ENCODE assay signal across 19 cellular contexts in genomic region chr13:42277618-42278276, GRCh38. TPM values are rescaled to one million over a fixed set of nuclear protein-coding genes. Genes with fewer than 3 reads are reported as not detected.
DNase-seq lines count a peak whose midpoint lies in the region; ATAC-seq, FAIRE-seq and TF ChIP-seq lines count a peak whose summit lies in the region.
"Had no signal": no experiment of that assay in that cellular context is flagged by ENCODE, and none has a peak within 500 bp of the region (broad histone marks: within the 10 kb centered on the region; RNA-seq: fewer than 3 reads in every experiment).

No MANE protein-coding gene starts in this region.

- H2AFZ ChIP-seq in GM12878 (ENCODE audit: control insufficient read depth, low read depth, low read length), result no peak overlapping the region
- no peak overlapping the region for H2AFZ ChIP-seq in trophoblast cell (ENCODE audit: insufficient read depth, low read length, poor library complexity)

- H4K20me1 ChIP-seq in GM12878 (ENCODE audit: control insufficient read depth, insufficient read depth), result no peaks in the 10 kb centered on the region

- H3K9ac ChIP-seq in GM12878 (ENCODE audit: control insufficient read depth, insufficient read depth, low read length) (no peak overlapping the region; the same call in 1 of the 2 replicates), trophoblast cell (ENCODE audit: low read length) (no peak overlapping the region)

- TF ChIP-seq RAD21 in GM12878 (IDR thresholded peaks at IDR 0.05; ENCODE audit: insufficient read depth, low read depth, low read length), result no peak

- no peak overlapping the region for H2BK5ac ChIP-seq in trophoblast cell (ENCODE audit: low read depth, low read length, poor library complexity)

- H3K27ac ChIP-seq in GM12878 (ENCODE audit: control insufficient read depth, insufficient read depth) (peak overlapping the region; percentile 20), trophoblast cell (ENCODE audit: low read depth, low read length) (no peak overlapping the region)
- H3K27ac ChIP-seq: A549, foreskin keratinocyte, thoracic aorta had no signal

- H3K23ac ChIP-seq in trophoblast cell (ENCODE audit: low read length), result no peak overlapping the region

- peaks cover 34% of the 10 kb centered on the region for H3K36me3 Mint-ChIP-seq in activated CD8-positive, alpha-beta T cell treated with anti-CD3 and anti-CD28 coated beads for 36 hours (ENCODE audit: low read depth)
- peaks cover 23% of the 10 kb centered on the region for H3K36me3 Mint-ChIP-seq in activated CD8-positive, alpha-beta T cell treated with anti-CD3 and anti-CD28 coated beads, Interleukin-2, amount 10 ng/mL, durations not matched to agents 7 days and 5 days (ENCODE audit: low read depth)
- peaks cover 4% of the 10 kb centered on the region for H3K36me3 Mint-ChIP-seq in IgD-negative memory B cell
- H3K36me3 Mint-ChIP-seq: natural killer cell treated with Interleukin-12 subunit alpha and Interleukin-12 subunit beta and Interleukin-15 and Interleukin-18, amount 100 ng/mL, for 72 hours had no signal

- no TSS peak for BruUV-seq in GM12878 (replicated peaks; lab: Mats Ljungman, UMichigan)

- H4K8ac ChIP-seq in trophoblast cell (ENCODE audit: low read depth, low read length), result no peak overlapping the region

- under 1% methylated on average over 7 of the region's 7 CpGs for WGBS in GM12878 (ENCODE audit: insufficient coverage, insufficient replicate concordance, low lambda C conversion rate, missing lambda C conversion rate)
- WGBS in trophoblast cell (ENCODE audit: extremely low coverage, insufficient coverage, insufficient read length), result no CpG with 5 or more reads among the region's 7 CpGs

- no peak for TF ChIP-seq CTCF in activated CD8-positive, alpha-beta T cell treated with anti-CD3 and anti-CD28 coated beads for 36 hours (IDR thresholded peaks at IDR 0.05)
- TF ChIP-seq CTCF in GM12878 (IDR thresholded peaks at IDR 0.05 in 2 of 3, conservative IDR thresholded peaks at IDR 0.05 in 1 of 3; ENCODE audit: control insufficient read depth in 2 of 3, extremely low read depth in 1 of 3, insufficient read depth in 1 of 3, low read depth in 3 of 3, low read length in 3 of 3), result peak in 1 of 3 experiments; percentile 14; a peak in 1 of 6 replicates

- H3K18ac ChIP-seq in trophoblast cell (ENCODE audit: low read length), result no peak overlapping the region

- H4K12ac ChIP-seq in trophoblast cell (ENCODE audit: low read depth, low read length), result no peak overlapping the region

- no peak for ATAC-seq in activated CD8-positive, alpha-beta T cell treated with anti-CD3 and anti-CD28 coated beads for 36 hours
- no peak for ATAC-seq in activated CD8-positive, alpha-beta T cell treated with anti-CD3 and anti-CD28 coated beads, Interleukin-2, amount 10 ng/mL, durations not matched to agents 7 days and 5 days
- ATAC-seq in GM12878 (peak; percentile 38), HG02870 (IDR thresholded peaks at IDR 0.05; ENCODE audit: unreplicated experiment) (no peak)
- ATAC-seq: A549; effector memory CD8-positive, alpha-beta T cell; foreskin keratinocyte; natural killer cell treated with Interleukin-12 subunit alpha and Interleukin-12 subunit beta and Interleukin-15 and Interleukin-18, amount 100 ng/mL, for 72 hours had no signal

- H4K91ac ChIP-seq in trophoblast cell (ENCODE audit: low read depth, low read length), result no peak overlapping the region

- H3K4me3 ChIP-seq in GM12878 (peak overlapping the region; percentile 23; the same call in 1 of the 2 replicates), trophoblast cell (ENCODE audit: low read depth, low read length) (no peak overlapping the region)
- H3K4me3 ChIP-seq: A549, thoracic aorta had no signal

- H2BK120ac ChIP-seq in trophoblast cell (ENCODE audit: insufficient read depth, low read length, poor library complexity), result no peak overlapping the region

- POLR2A ChIA-PET in activated CD8-positive, alpha-beta T cell treated with anti-CD3 and anti-CD28 coated beads for 36 hours (lab: Charles Lee), result interaction anchor here (0.8 kb wide), 1 partner anchor 939 kb away, joined by 3 read pairs; no protein-coding TSS in a partner anchor
- POLR2A ChIA-PET in activated CD8-positive, alpha-beta T cell treated with anti-CD3 and anti-CD28 coated beads, Interleukin-2, amount 10 ng/mL, durations not matched to agents 7 days and 5 days (lab: Charles Lee), result no interaction called here
- POLR2A ChIA-PET in GM12878 (lab: Charles Lee), result no interaction called here

- H3K4me2 ChIP-seq in GM12878 (ENCODE audit: control insufficient read depth, insufficient read depth) (peak overlapping the region; percentile 68), trophoblast cell (ENCODE audit: low read length) (no peak overlapping the region)
- H3K4me2 ChIP-seq: A549 had no signal

- in situ Hi-C loops in GM12878 (cut with MboI), result no loop called here
- in situ Hi-C loops in ACHN (cut with HindIII; ENCODE audit: low pct_ligation_motif_present, low pct_unique_long_range_greater_than_20kb, low sequenced_read_pairs), result no loop called here

- H3K27ac Mint-ChIP-seq in activated CD8-positive, alpha-beta T cell treated with anti-CD3 and anti-CD28 coated beads for 36 hours, result peak overlapping the region; percentile 71
- H3K27ac Mint-ChIP-seq in activated CD8-positive, alpha-beta T cell treated with anti-CD3 and anti-CD28 coated beads, Interleukin-2, amount 10 ng/mL, durations not matched to agents 7 days and 5 days, result no peak overlapping the region
- H3K27ac Mint-ChIP-seq in IgD-negative memory B cell, result peak overlapping the region; percentile 71 to 86 (median 76)
- H3K27ac Mint-ChIP-seq: activated naive CD4-positive, alpha-beta T cell treated with anti-CD3 and anti-CD28 coated beads, Interleukin-2, amount 10 ng/mL, durations not matched to agents 7 days and 5 days; natural killer cell treated with Interleukin-12 subunit alpha and Interleukin-12 subunit beta and Interleukin-15 and Interleukin-18, amount 100 ng/mL, for 72 hours had no signal

- no peak for DNase-seq in activated CD8-positive, alpha-beta T cell treated with anti-CD3 and anti-CD28 coated beads for 36 hours
- no peak for DNase-seq in activated CD8-positive, alpha-beta T cell treated with anti-CD3 and anti-CD28 coated beads, Interleukin-2, amount 10 ng/mL, durations not matched to agents 7 days and 5 days
- no peak for DNase-seq in GM12878 (ENCODE audit: low read depth, low spot score)
- DNase-seq in trophoblast cell, result peak; percentile 51 to 86
- DNase-seq in stimulated activated CD4-positive, alpha-beta T cell treated with anti-CD3 and anti-CD28 coated beads, Interleukin-15, amount 100 ng/mL, for 24 hours, result no peak
- DNase-seq in ACHN, result no peak
- DNase-seq: activated naive CD4-positive, alpha-beta T cell treated with anti-CD3 and anti-CD28 coated beads, Interleukin-2, amount 10 ng/mL, durations not matched to agents 7 days and 5 days; caudate nucleus; effector memory CD8-positive, alpha-beta T cell; foreskin keratinocyte; NCI-H2029 treated with DMSO at 0.1 percent for 48 hours; NCI-H526 treated with DMSO at 0.1 percent for 48 hours; retina; stimulated activated CD4-positive, alpha-beta T cell treated with anti-CD3 and anti-CD28 coated beads, Interleukin-1b, Interleukin-23, amount 100 ng/mL, for 48 hours had no signal

- H3K9me3 Mint-ChIP-seq in activated CD8-positive, alpha-beta T cell treated with anti-CD3 and anti-CD28 coated beads for 36 hours, result no peaks in the 10 kb centered on the region
- no peaks in the 10 kb centered on the region for H3K9me3 Mint-ChIP-seq in activated CD8-positive, alpha-beta T cell treated with anti-CD3 and anti-CD28 coated beads, Interleukin-2, amount 10 ng/mL, durations not matched to agents 7 days and 5 days (ENCODE audit: insufficient read depth)
- peaks cover 0 to 3% (median 0%) of the 10 kb centered on the region in 3 donors for H3K9me3 Mint-ChIP-seq in IgD-negative memory B cell
- H3K9me3 Mint-ChIP-seq: activated naive CD4-positive, alpha-beta T cell treated with anti-CD3 and anti-CD28 coated beads, Interleukin-2, amount 10 ng/mL, durations not matched to agents 7 days and 5 days; effector memory CD8-positive, alpha-beta T cell; natural killer cell treated with Interleukin-12 subunit alpha and Interleukin-12 subunit beta and Interleukin-15 and Interleukin-18, amount 100 ng/mL, for 72 hours had no signal

- H3K4me3 Mint-ChIP-seq in activated CD8-positive, alpha-beta T cell treated with anti-CD3 and anti-CD28 coated beads for 36 hours, result peak overlapping the region; percentile 20
- no peak overlapping the region for H3K4me3 Mint-ChIP-seq in activated CD8-positive, alpha-beta T cell treated with anti-CD3 and anti-CD28 coated beads, Interleukin-2, amount 10 ng/mL, durations not matched to agents 7 days and 5 days
- H3K4me3 Mint-ChIP-seq in IgD-negative memory B cell, result peak overlapping the region in 3 of 4 donors; percentile 21 to 54 (median 32)
- H3K4me3 Mint-ChIP-seq: activated naive CD4-positive, alpha-beta T cell treated with anti-CD3 and anti-CD28 coated beads, Interleukin-2, amount 10 ng/mL, durations not matched to agents 7 days and 5 days; natural killer cell treated with Interleukin-12 subunit alpha and Interleukin-12 subunit beta and Interleukin-15 and Interleukin-18, amount 100 ng/mL, for 72 hours had no signal

- SMC1A ChIA-PET in GM12878 (lab: Charles Lee; ENCODE audit: uncharacterized antibody, unreplicated experiment), result interaction anchor here (1.0 to 1.4 kb wide), 3 partner anchors 10 to 609 kb away, joined by 3 to 4 read pairs (median 4); no protein-coding TSS in a partner anchor

- H3K9me3 ChIP-seq in GM12878 (replicated peaks; ENCODE audit: control insufficient read depth, insufficient read depth, low read length), result no peaks in the 10 kb centered on the region; the same call in 2 of the 3 replicates
- H3K9me3 ChIP-seq in trophoblast cell (ENCODE audit: insufficient read depth, low read depth, low read length), result no peaks in the 10 kb centered on the region
- H3K9me3 ChIP-seq: A549, thoracic aorta had no signal

- H3K4ac ChIP-seq in trophoblast cell (ENCODE audit: low read depth, low read length), result no peak overlapping the region

- RAD21 ChIA-PET in GM12878 (lab: Charles Lee; ENCODE audit: unreplicated experiment), result interaction anchor here (0.9 kb wide), 1 partner anchor 155 kb away, joined by 3 read pairs; no protein-coding TSS in a partner anchor

- no peak for FAIRE-seq in GM12878 (lab: Jason Lieb, UNC)
- FAIRE-seq: A549 had no signal

- H3K36me3 ChIP-seq in GM12878 (ENCODE audit: control insufficient read depth in 2 of 2, insufficient read depth in 2 of 2, low read length in 1 of 2) (peaks cover 0 to 6% of the 10 kb centered on the region in 2 experiments; a peak in 2 of 4 replicates), trophoblast cell (ENCODE audit: control insufficient read depth in 1 of 2, insufficient read depth in 2 of 2, low read length in 2 of 2) (no peaks in the 10 kb centered on the region)
- H3K36me3 ChIP-seq: thoracic aorta had no signal

- TF ChIP-seq POLR2A in GM12878 (IDR thresholded peaks at IDR 0.05; ENCODE audit: low read depth, low read length), result no peak

- H2AK5ac ChIP-seq in trophoblast cell (ENCODE audit: low read length), result no peak overlapping the region

- intact Hi-C loops in activated CD8-positive, alpha-beta T cell treated with anti-CD3 and anti-CD28 coated beads for 36 hours (cut with micrococcal nuclease), result loop anchor here (5.0 to 10.0 kb wide), 2 partner anchors 50 to 363 kb away; no protein-coding TSS in a partner anchor
- intact Hi-C loops in GM12878 (cut with micrococcal nuclease; ENCODE audit: unreplicated experiment), result loop anchor here (5.0 to 10.0 kb wide), 4 partner anchors 233 to 1293 kb away; partner anchors contain the start of gene DGKH

- no peak overlapping the region for H2BK12ac ChIP-seq in trophoblast cell (ENCODE audit: low read length)

- peaks cover 37% of the 10 kb centered on the region for H3K4me1 Mint-ChIP-seq in activated CD8-positive, alpha-beta T cell treated with anti-CD3 and anti-CD28 coated beads for 36 hours (ENCODE audit: low read depth)
- peaks cover 51% of the 10 kb centered on the region for H3K4me1 Mint-ChIP-seq in activated CD8-positive, alpha-beta T cell treated with anti-CD3 and anti-CD28 coated beads, Interleukin-2, amount 10 ng/mL, durations not matched to agents 7 days and 5 days (ENCODE audit: low read depth)
- peaks cover 30 to 46% (median 36%) of the 10 kb centered on the region in 3 donors for H3K4me1 Mint-ChIP-seq in IgD-negative memory B cell

- no peak for TF ChIP-seq EP300 in GM12878 (IDR thresholded peaks at IDR 0.05; ENCODE audit: borderline replicate concordance in 1 of 2, control insufficient read depth in 1 of 2, low read depth in 2 of 2, low read length in 2 of 2)

- H3K27me3 ChIP-seq in GM12878 (replicated peaks in 1 of 2; ENCODE audit: control insufficient read depth in 2 of 2, insufficient read depth in 2 of 2, low read length in 1 of 2) (no peaks in the 10 kb centered on the region), trophoblast cell (ENCODE audit: insufficient read depth, low read length) (no peaks in the 10 kb centered on the region)
- H3K27me3 ChIP-seq: foreskin keratinocyte had no signal

- CTCF ChIA-PET in activated CD8-positive, alpha-beta T cell treated with anti-CD3 and anti-CD28 coated beads for 36 hours (lab: Charles Lee), result no interaction called here
- CTCF ChIA-PET in activated CD8-positive, alpha-beta T cell treated with anti-CD3 and anti-CD28 coated beads, Interleukin-2, amount 10 ng/mL, durations not matched to agents 7 days and 5 days (lab: Charles Lee), result interaction anchor here (0.9 kb wide), 1 partner anchor 13 kb away, joined by 3 read pairs; no protein-coding TSS in a partner anchor
- CTCF ChIA-PET in GM12878 (lab: Yijun Ruan, JAX), result interaction anchor here (0.9 to 1.3 kb wide), 3 partner anchors 9 to 287 kb away, joined by 3 to 4 read pairs (median 3); no protein-coding TSS in a partner anchor

- H3K79me1 ChIP-seq in trophoblast cell (ENCODE audit: low read length), result no peaks in the 10 kb centered on the region

- peaks cover 100% of the 10 kb centered on the region for H3K79me2 ChIP-seq in GM12878 (ENCODE audit: control insufficient read depth, insufficient read depth, low read length)
- no peaks in the 10 kb centered on the region for H3K79me2 ChIP-seq in trophoblast cell (ENCODE audit: control insufficient read depth, insufficient read depth, low read length, poor library complexity)

- no peaks in the 10 kb centered on the region for H3K27me3 Mint-ChIP-seq in activated CD8-positive, alpha-beta T cell treated with anti-CD3 and anti-CD28 coated beads for 36 hours
- H3K27me3 Mint-ChIP-seq in activated CD8-positive, alpha-beta T cell treated with anti-CD3 and anti-CD28 coated beads, Interleukin-2, amount 10 ng/mL, durations not matched to agents 7 days and 5 days (ENCODE audit: low read depth), result no peaks in the 10 kb centered on the region
- H3K27me3 Mint-ChIP-seq in IgD-negative memory B cell, result no peaks in the 10 kb centered on the region
- H3K27me3 Mint-ChIP-seq: activated naive CD4-positive, alpha-beta T cell treated with anti-CD3 and anti-CD28 coated beads, Interleukin-2, amount 10 ng/mL, durations not matched to agents 7 days and 5 days; effector memory CD8-positive, alpha-beta T cell; natural killer cell treated with Interleukin-12 subunit alpha and Interleukin-12 subunit beta and Interleukin-15 and Interleukin-18, amount 100 ng/mL, for 72 hours had no signal

- no peak overlapping the region for H3K14ac ChIP-seq in trophoblast cell (ENCODE audit: low read length)

- peaks cover 23% of the 10 kb centered on the region for H3K4me1 ChIP-seq in GM12878 (ENCODE audit: control insufficient read depth, insufficient read depth, low read length)
- no peaks in the 10 kb centered on the region for H3K4me1 ChIP-seq in trophoblast cell (ENCODE audit: control insufficient read depth in 1 of 2, insufficient read depth in 2 of 2, low read length in 2 of 2)

RNA-seq across cellular contexts. Expression of gene AKAP11, which starts 5.8 kb away (rescaled TPM):
- 10 to 100 TPM; 37.0 to 37.5 TPM for total RNA-seq in activated CD8-positive, alpha-beta T cell treated with anti-CD3 and anti-CD28 coated beads for 36 hours
- 10 to 100 TPM; 25.8 to 27.1 TPM for total RNA-seq in activated CD8-positive, alpha-beta T cell treated with anti-CD3 and anti-CD28 coated beads, Interleukin-2, amount 10 ng/mL, durations not matched to agents 7 days and 5 days
- polyA plus RNA-seq in IgD-negative memory B cell (6.1 TPM), GM12878 (2011; rRNA removed) (36.8 and 55.6 TPM in 2 replicates), GM12878 (2014; fragmentation: Illumina TruSeq; extraction: Trizol) (25.1 and 31.9 TPM in 2 replicates), GM12878 (2014; fragmentation: Nextera tagmentation; extraction: Ambion mirVana) (1 to 10 TPM; 4.8 to 6.0 TPM), GM12878 (2014; rRNA removed) (13.9 and 16.8 TPM in 2 replicates), GM12878 (2016; fragmentation: Nextera tagmentation; extraction: Ambion mirVana) (1 to 10 TPM; 6.7 to 7.0 TPM)
- 113 and 115 TPM in 2 replicates for total RNA-seq in GM12878 (2013; cell fraction: nucleolus; rRNA removed)
- total RNA-seq in GM12878 (2014; rRNA removed) (19.0 and 21.2 TPM in 2 replicates), GM12878 (2014; rRNA removed; fragmentation: Illumina TruSeq; extraction: Trizol) (24.9 and 26.9 TPM in 2 replicates), GM12878 (2021) (24.6 and 27.0 TPM in 2 replicates)
- polyA plus RNA-seq in GM12878 (2011; ENCODE audit: low read depth), result 6.7 TPM
- polyA plus RNA-seq in GM12878 (2011; cell fraction: cytosol; rRNA removed), result 12.9 and 14.4 TPM in 2 replicates
- 24.0 and 24.6 TPM in 2 replicates for polyA plus RNA-seq in GM12878 (2011; cell fraction: nucleus; rRNA removed)
- 11.7 and 16.7 TPM in 2 replicates for polyA plus RNA-seq in GM12878 (2012)
- polyA minus RNA-seq in GM12878 (2011; rRNA and poly(A)+ RNA removed), result 52.3 and 75.3 TPM in 2 replicates
- 18.3 and 23.0 TPM in 2 replicates for polyA minus RNA-seq in GM12878 (2011; cell fraction: cytosol; rRNA and poly(A)+ RNA removed)
- 31.6 and 42.1 TPM in 2 replicates for polyA minus RNA-seq in GM12878 (2011; cell fraction: nucleus; rRNA and poly(A)+ RNA removed)
- 6.7 and 6.9 TPM in 2 replicates for polyA plus RNA-seq in trophoblast cell (2013)

Comparison
In these comparisons a context has a peak if more than half of its experiments do, and no peak if none do; other contexts are left out.
1. DNase-seq: peak in trophoblast cell (2 of 2); none in activated CD8-positive, alpha-beta T cell treated with anti-CD3 and anti-CD28 coated beads for 36 hours (single experiment), activated CD8-positive, alpha-beta T cell treated with anti-CD3 and anti-CD28 coated beads, Interleukin-2, amount 10 ng/mL, durations not matched to agents 7 days and 5 days (single experiment), GM12878 (single experiment), stimulated activated CD4-positive, alpha-beta T cell treated with anti-CD3 and anti-CD28 coated beads, Interleukin-15, amount 100 ng/mL, for 24 hours (single experiment) and ACHN (single experiment).